In the genomic region with DNA sequence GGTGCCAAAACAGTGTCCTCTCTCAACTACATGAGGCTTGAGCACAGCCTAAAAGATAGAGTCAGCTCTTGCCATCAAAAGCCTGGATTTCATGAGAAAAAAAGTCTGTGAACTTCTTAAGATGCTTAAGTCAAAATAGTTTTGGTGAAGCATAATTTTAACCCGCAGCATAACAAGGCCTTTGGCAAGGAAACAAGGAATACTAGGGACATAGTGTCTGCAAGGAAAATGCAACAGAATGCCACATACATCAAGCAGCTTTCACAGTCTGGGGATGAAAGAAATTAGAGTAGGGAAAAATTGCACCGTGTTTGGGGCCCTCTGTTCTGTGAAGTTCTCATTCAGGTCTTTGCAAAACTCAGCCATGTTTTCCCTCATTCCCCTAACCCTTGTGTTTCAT, we compare ENCODE assay signal across 1 cellular context.
TF ChIP-seq lines count a peak whose summit lies in the region.

No MANE protein-coding gene starts in this region.

TF ChIP-seq in SK-N-SH treated with all-trans-retinoic acid at 6 μM for 48 hours, 23 proteins besides CTCF, POLR2A, EP300 and RAD21 (continued from another document):
- TF ChIP-seq, protein P1, sequence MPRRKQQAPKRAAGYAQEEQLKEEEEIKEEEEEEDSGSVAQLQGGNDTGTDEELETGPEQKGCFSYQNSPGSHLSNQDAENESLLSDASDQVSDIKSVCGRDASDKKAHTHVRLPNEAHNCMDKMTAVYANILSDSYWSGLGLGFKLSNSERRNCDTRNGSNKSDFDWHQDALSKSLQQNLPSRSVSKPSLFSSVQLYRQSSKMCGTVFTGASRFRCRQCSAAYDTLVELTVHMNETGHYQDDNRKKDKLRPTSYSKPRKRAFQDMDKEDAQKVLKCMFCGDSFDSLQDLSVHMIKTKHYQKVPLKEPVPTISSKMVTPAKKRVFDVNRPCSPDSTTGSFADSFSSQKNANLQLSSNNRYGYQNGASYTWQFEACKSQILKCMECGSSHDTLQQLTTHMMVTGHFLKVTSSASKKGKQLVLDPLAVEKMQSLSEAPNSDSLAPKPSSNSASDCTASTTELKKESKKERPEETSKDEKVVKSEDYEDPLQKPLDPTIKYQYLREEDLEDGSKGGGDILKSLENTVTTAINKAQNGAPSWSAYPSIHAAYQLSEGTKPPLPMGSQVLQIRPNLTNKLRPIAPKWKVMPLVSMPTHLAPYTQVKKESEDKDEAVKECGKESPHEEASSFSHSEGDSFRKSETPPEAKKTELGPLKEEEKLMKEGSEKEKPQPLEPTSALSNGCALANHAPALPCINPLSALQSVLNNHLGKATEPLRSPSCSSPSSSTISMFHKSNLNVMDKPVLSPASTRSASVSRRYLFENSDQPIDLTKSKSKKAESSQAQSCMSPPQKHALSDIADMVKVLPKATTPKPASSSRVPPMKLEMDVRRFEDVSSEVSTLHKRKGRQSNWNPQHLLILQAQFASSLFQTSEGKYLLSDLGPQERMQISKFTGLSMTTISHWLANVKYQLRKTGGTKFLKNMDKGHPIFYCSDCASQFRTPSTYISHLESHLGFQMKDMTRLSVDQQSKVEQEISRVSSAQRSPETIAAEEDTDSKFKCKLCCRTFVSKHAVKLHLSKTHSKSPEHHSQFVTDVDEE (CRISPR knock-in tag; IDR thresholded peaks at IDR 0.05), result no peak
- TF ChIP-seq SNAI2 (CRISPR knock-in tag; IDR thresholded peaks at IDR 0.05) (no peak), ZFP30 (CRISPR knock-in tag; IDR thresholded peaks at IDR 0.05) (no peak), TCF4 (CRISPR knock-in tag; IDR thresholded peaks at IDR 0.05; ENCODE audit: borderline replicate concordance) (no peak)
